ENCODE assay signal across 1 cellular context in genomic region chr3:143764840-143765239, GRCh38.
TF ChIP-seq lines count a peak whose summit lies in the region.

No MANE protein-coding gene starts in this region.

TF ChIP-seq in K562, 482 proteins besides CTCF, POLR2A, EP300 and RAD21:
- TF ChIP-seq, protein P1, sequence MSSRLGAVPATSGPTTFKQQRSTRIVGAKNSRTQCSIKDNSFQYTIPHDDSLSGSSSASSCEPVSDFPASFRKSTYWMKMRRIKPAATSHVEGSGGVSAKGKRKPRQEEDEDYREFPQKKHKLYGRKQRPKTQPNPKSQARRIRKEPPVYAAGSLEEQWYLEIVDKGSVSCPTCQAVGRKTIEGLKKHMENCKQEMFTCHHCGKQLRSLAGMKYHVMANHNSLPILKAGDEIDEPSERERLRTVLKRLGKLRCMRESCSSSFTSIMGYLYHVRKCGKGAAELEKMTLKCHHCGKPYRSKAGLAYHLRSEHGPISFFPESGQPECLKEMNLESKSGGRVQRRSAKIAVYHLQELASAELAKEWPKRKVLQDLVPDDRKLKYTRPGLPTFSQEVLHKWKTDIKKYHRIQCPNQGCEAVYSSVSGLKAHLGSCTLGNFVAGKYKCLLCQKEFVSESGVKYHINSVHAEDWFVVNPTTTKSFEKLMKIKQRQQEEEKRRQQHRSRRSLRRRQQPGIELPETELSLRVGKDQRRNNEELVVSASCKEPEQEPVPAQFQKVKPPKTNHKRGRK (tag; IDR thresholded peaks at IDR 0.05): peak; percentile 81
- no peak for TF ChIP-seq ZNF175 (CRISPR knock-in tag; IDR thresholded peaks at IDR 0.05; ENCODE audit: low read depth)
